ENCODE assay signal across 10 cellular contexts in the genomic region with DNA sequence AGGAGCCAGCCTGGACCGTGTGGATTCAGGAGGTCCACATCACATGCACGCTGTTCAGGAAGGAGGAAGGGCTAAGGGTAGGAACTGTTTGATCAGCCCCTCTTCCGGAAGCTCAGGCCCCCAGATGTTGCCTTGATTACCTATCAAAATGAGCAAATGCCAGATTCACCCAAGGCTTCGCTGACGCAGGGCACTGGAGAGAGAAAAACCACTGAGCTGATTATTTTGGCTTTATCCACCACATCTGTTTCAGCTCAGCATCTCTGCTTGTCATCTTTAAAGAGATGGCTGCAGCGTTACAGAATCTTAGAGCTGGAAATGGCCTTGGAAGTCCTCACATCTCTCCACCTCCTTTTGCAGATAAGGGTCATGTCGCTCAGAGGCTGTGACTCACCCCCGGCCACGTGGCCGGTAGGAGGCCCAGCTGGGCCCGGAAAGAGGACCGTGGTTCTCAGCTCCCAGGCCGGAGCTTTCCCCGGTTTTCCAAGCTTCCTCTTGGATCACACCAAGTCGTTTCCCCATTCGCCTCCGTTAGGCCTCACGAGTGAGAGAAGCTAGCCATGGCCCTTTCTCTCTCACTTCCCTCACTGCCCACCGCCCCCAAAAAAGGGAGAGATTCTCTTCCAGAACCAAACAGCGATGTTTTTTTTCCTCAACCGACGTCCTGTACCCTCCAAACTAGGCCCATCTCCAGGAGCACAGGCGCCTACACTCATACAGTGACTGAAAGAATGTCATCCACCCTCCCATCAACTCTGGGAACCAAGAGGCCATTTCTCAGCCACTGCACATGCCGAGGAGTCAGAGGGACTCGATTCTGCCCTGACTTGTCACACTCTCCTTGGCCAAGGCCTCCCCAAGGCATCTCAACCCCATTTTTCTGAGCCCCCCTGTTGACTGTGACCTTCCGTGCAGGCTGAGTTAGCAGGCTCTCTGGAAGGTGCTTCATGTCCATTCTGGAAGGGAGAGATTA. TPM values are rescaled to one million over a fixed set of nuclear protein-coding genes. Genes with fewer than 3 reads are reported as not detected.
DNase-seq lines count a peak whose midpoint lies in the region; ATAC-seq and TF ChIP-seq lines count a peak whose summit lies in the region.
"Had no signal": no experiment of that assay in that cellular context is flagged by ENCODE, and none has a peak within 500 bp of the region (broad histone marks: within the 10 kb centered on the region; RNA-seq: fewer than 3 reads in every experiment).

No MANE protein-coding gene starts in this region.

- WGBS in mammary epithelial cell (ENCODE audit: low coverage, missing lambda C conversion rate) = 89% methylated on average over 24 of the region's 26 CpGs
- WGBS in mesendoderm (ENCODE audit: extremely low coverage, insufficient coverage, low lambda C conversion rate) = no CpG with 5 or more reads among the region's 26 CpGs

- H3K9me3 Mint-ChIP-seq in effector memory CD8-positive, alpha-beta T cell = no peaks in the 10 kb centered on the region
- H3K9me3 Mint-ChIP-seq: CD4-positive, CD25-positive, alpha-beta regulatory T cell had no signal

- no peak overlapping the region for H2AFZ ChIP-seq in mammary epithelial cell (ENCODE audit: low read depth, low read length)

- no peak overlapping the region for H3K4me3 ChIP-seq in mammary epithelial cell (replicated peaks in 1 of 3; ENCODE audit: insufficient read depth in 1 of 3, low read depth in 2 of 3, low read length in 3 of 3)
- H3K4me3 ChIP-seq in mesendoderm (ENCODE audit: low read length) = no peak overlapping the region
- no peak overlapping the region for H3K4me3 ChIP-seq in vagina
- no peak overlapping the region for H3K4me3 ChIP-seq in effector memory CD4-positive, alpha-beta T cell (ENCODE audit: insufficient read depth, low read depth, low read length, poor library complexity, severe bottlenecking)
- H3K4me3 ChIP-seq: SK-N-MC had no signal

- no peak overlapping the region for H2BK120ac ChIP-seq in mesendoderm (ENCODE audit: low read depth, low read length)

- dilution Hi-C loops in mammary epithelial cell (cut with HindIII; ENCODE audit: low sequenced_read_pairs) = loop anchor here (5.0 kb wide), 1 partner anchor 33 kb away; no protein-coding TSS in a partner anchor

- CTCF ChIA-PET in mammary epithelial cell (lab: Charles Lee; ENCODE audit: low non-redundant PET) = no interaction called here

- TF ChIP-seq POLR2A in vagina (IDR thresholded peaks at IDR 0.05) = no peak

- no peaks in the 10 kb centered on the region for H3K36me3 Mint-ChIP-seq in effector memory CD8-positive, alpha-beta T cell (ENCODE audit: insufficient read depth)
- H3K36me3 Mint-ChIP-seq: CD4-positive, CD25-positive, alpha-beta regulatory T cell had no signal

- no peaks in the 10 kb centered on the region for H3K79me1 ChIP-seq in mesendoderm (ENCODE audit: low read length)

- H3K23ac ChIP-seq in mesendoderm (ENCODE audit: low read length) = no peak overlapping the region

- peak; percentile 83 for ATAC-seq in Right ventricle myocardium inferior
- no peak for ATAC-seq in effector memory CD8-positive, alpha-beta T cell (replicated peaks)

- no peak overlapping the region for H4K5ac ChIP-seq in mesendoderm (ENCODE audit: low read length)

- H3K4me1 Mint-ChIP-seq in effector memory CD8-positive, alpha-beta T cell (ENCODE audit: low read depth in 2 of 2) = peaks cover 7 to 11% of the 10 kb centered on the region in 2 donors

- no peak overlapping the region for H2BK5ac ChIP-seq in mesendoderm (ENCODE audit: low read length)

- H3K27ac Mint-ChIP-seq in effector memory CD8-positive, alpha-beta T cell = peak overlapping the region in 1 of 2 donors; percentile 49

- H3K9me3 ChIP-seq in mammary epithelial cell (replicated peaks; ENCODE audit: insufficient read depth, low read length) (no peaks in the 10 kb centered on the region), vagina (no peaks in the 10 kb centered on the region)
- H3K9me3 ChIP-seq in effector memory CD4-positive, alpha-beta T cell (ENCODE audit: control insufficient read depth, low read length) = no peaks in the 10 kb centered on the region

- TF ChIP-seq CTCF in mammary epithelial cell (conservative IDR thresholded peaks at IDR 0.05 in 1 of 2, IDR thresholded peaks at IDR 0.05 in 1 of 2; ENCODE audit: extremely low read depth in 1 of 2, insufficient read depth in 1 of 2, low read depth in 1 of 2, low read length in 2 of 2) (no peak), vagina (IDR thresholded peaks at IDR 0.05) (no peak)

- H3K4me2 ChIP-seq in mammary epithelial cell (ENCODE audit: insufficient read depth, low read depth, low read length) (no peak overlapping the region), mesendoderm (ENCODE audit: low read length) (no peak overlapping the region)

- no TSS peak for BruUV-seq in mammary epithelial cell (replicated peaks; lab: Mats Ljungman, UMichigan)

- H3K9ac ChIP-seq in mammary epithelial cell (ENCODE audit: insufficient read depth, low read length) = no peak overlapping the region
- no peak overlapping the region for H3K9ac ChIP-seq in mesendoderm (ENCODE audit: low read length)

- H3K27ac ChIP-seq in mammary epithelial cell (ENCODE audit: insufficient read depth, low read depth, low read length) (peak overlapping the region; percentile 96), mesendoderm (ENCODE audit: low read depth, low read length) (no peak overlapping the region), vagina (peak overlapping the region; percentile 82)
- H3K27ac ChIP-seq in effector memory CD4-positive, alpha-beta T cell (ENCODE audit: insufficient read depth, low read length, poor library complexity, severe bottlenecking) = no peak overlapping the region
- H3K27ac ChIP-seq: SK-N-MC had no signal

- H4K8ac ChIP-seq in mesendoderm (ENCODE audit: low read depth, low read length) = no peak overlapping the region

- no peak overlapping the region for H3K18ac ChIP-seq in mesendoderm (ENCODE audit: low read length)

- H2BK15ac ChIP-seq in mesendoderm (replicated peaks; ENCODE audit: low read depth) = no peak overlapping the region

- H3K56ac ChIP-seq in mesendoderm (ENCODE audit: low read length) = peak overlapping the region; percentile 54

- no peaks in the 10 kb centered on the region for H3K79me2 ChIP-seq in mammary epithelial cell (ENCODE audit: insufficient read depth, low read length)
- no peaks in the 10 kb centered on the region for H3K79me2 ChIP-seq in mesendoderm (ENCODE audit: control insufficient read depth, insufficient read depth, low read length)

- H2AK5ac ChIP-seq in mesendoderm (ENCODE audit: low read length) = no peak overlapping the region

- no peak overlapping the region for H3K4me3 Mint-ChIP-seq in effector memory CD8-positive, alpha-beta T cell
- H3K4me3 Mint-ChIP-seq: CD4-positive, CD25-positive, alpha-beta regulatory T cell had no signal

- no peak overlapping the region for H3K4ac ChIP-seq in mesendoderm (ENCODE audit: low read depth, low read length)

- intact Hi-C loops in Right ventricle myocardium inferior (cut with DNase I) = loop anchor here (5.0 kb wide), 1 partner anchor 43 kb away; no protein-coding TSS in a partner anchor
- intact Hi-C loops in cardiac septum (cut with DNase I) = loop anchor here (5.0 kb wide), 1 partner anchor 43 kb away; no protein-coding TSS in a partner anchor
- intact Hi-C loops in mammary epithelial cell (cut with micrococcal nuclease) = no loop called here
- intact Hi-C loops in vagina (cut with DNase I) = no loop called here

- DNase-seq in Right ventricle myocardium inferior (ENCODE audit: missing footprints) = peak; percentile 84
- no peak for DNase-seq in cardiac septum (ENCODE audit: low spot score)
- DNase-seq in mammary epithelial cell = no peak
- DNase-seq in mesendoderm = peak; percentile 53
- DNase-seq in vagina (ENCODE audit: extremely low spot score in 2 of 2) = peak in 1 of 2 donors; percentile 94
- no peak for DNase-seq in effector memory CD4-positive, alpha-beta T cell
- no peak for DNase-seq in effector memory CD8-positive, alpha-beta T cell
- DNase-seq in NCI-H748 (lab: John Stamatoyannopoulos, UW; ENCODE audit: unreplicated experiment) = no peak
- DNase-seq: CD4-positive, CD25-positive, alpha-beta regulatory T cell had no signal

- in situ Hi-C loops in mammary epithelial cell (cut with MboI; ENCODE audit: low sequenced_read_pairs in 2 of 2) = no loop called here

- H3K27me3 ChIP-seq in mammary epithelial cell (ENCODE audit: insufficient read depth, low read length) = no peaks in the 10 kb centered on the region
- no peaks in the 10 kb centered on the region for H3K27me3 ChIP-seq in mesendoderm (ENCODE audit: insufficient read depth, low read length, poor library complexity)
- no peaks in the 10 kb centered on the region for H3K27me3 ChIP-seq in vagina
- no peaks in the 10 kb centered on the region for H3K27me3 ChIP-seq in effector memory CD4-positive, alpha-beta T cell (replicated peaks; ENCODE audit: control insufficient read depth, insufficient read depth, low read length, poor library complexity, severe bottlenecking)

- no peaks in the 10 kb centered on the region for H3K36me3 ChIP-seq in mammary epithelial cell (ENCODE audit: insufficient read depth, low read length)
- H3K36me3 ChIP-seq in mesendoderm (ENCODE audit: control insufficient read depth, insufficient read depth, low read length) = no peaks in the 10 kb centered on the region
- no peaks in the 10 kb centered on the region for H3K36me3 ChIP-seq in vagina
- no peaks in the 10 kb centered on the region for H3K36me3 ChIP-seq in effector memory CD4-positive, alpha-beta T cell (ENCODE audit: control insufficient read depth, insufficient read depth, low read length)

- H4K20me1 ChIP-seq in mammary epithelial cell (ENCODE audit: insufficient read depth, low read length) = no peaks in the 10 kb centered on the region

- no peaks in the 10 kb centered on the region for H3K27me3 Mint-ChIP-seq in effector memory CD8-positive, alpha-beta T cell

- H3K4me1 ChIP-seq in mammary epithelial cell (ENCODE audit: insufficient read depth, low read length) = peaks cover 84% of the 10 kb centered on the region
- no peaks in the 10 kb centered on the region for H3K4me1 ChIP-seq in mesendoderm (ENCODE audit: control insufficient read depth, low read depth, low read length)
- H3K4me1 ChIP-seq in vagina = peaks cover 82% of the 10 kb centered on the region
- no peaks in the 10 kb centered on the region for H3K4me1 ChIP-seq in effector memory CD4-positive, alpha-beta T cell (ENCODE audit: control insufficient read depth, insufficient read depth, low read length, poor library complexity, severe bottlenecking)

RNA-seq across cellular contexts. Expression of a gene that starts 37.6 kb away (rescaled TPM):
- total RNA-seq in Right ventricle myocardium inferior = 0.27 TPM
- total RNA-seq in cardiac septum = 0.78 TPM
- 10 to 100 TPM; 31.2 to 35.8 TPM for total RNA-seq in mammary epithelial cell
- polyA plus RNA-seq in mammary epithelial cell = 7.8 TPM
- 12.0 TPM for polyA minus RNA-seq in mammary epithelial cell
- polyA plus RNA-seq in mesendoderm (2013, experiment 1 of 2) = 1.0 TPM
- 0.84 TPM for polyA plus RNA-seq in mesendoderm (2013, experiment 2 of 2)
- 0.49 TPM for total RNA-seq in vagina
- polyA plus RNA-seq: CD4-positive, CD25-positive, alpha-beta regulatory T cell had no signal

RNA-seq across cellular contexts. Expression of a gene that starts 57.7 kb away (rescaled TPM):
- total RNA-seq in Right ventricle myocardium inferior = 0.19 TPM
- 0.32 TPM for total RNA-seq in cardiac septum
- total RNA-seq in mammary epithelial cell = not detected
- polyA plus RNA-seq in mammary epithelial cell = not detected
- not detected for polyA minus RNA-seq in mammary epithelial cell
- polyA plus RNA-seq in mesendoderm (2013, experiment 1 of 2) = not detected
- not detected for polyA plus RNA-seq in mesendoderm (2013, experiment 2 of 2)
- total RNA-seq in vagina = not detected

Comparison
In these comparisons a context has a peak if more than half of its experiments do, and no peak if none do; other contexts are left out.
1. DNase-seq: peak in Right ventricle myocardium inferior (single experiment) and mesendoderm (single experiment); none in cardiac septum (single experiment), mammary epithelial cell (single experiment), effector memory CD4-positive, alpha-beta T cell (0 of 3), effector memory CD8-positive, alpha-beta T cell (0 of 3) and NCI-H748 (single experiment).
2. H3K27ac ChIP-seq: peak in mammary epithelial cell (single experiment) and vagina (single experiment); none in mesendoderm (single experiment) and effector memory CD4-positive, alpha-beta T cell (single experiment).
3. RNA of a gene that starts 37.6 kb away (total RNA-seq): 31.2 to 35.8 TPM in mammary epithelial cell; 0.78 TPM in cardiac septum (single experiment), 0.49 TPM in vagina (single experiment) and 0.27 TPM in Right ventricle myocardium inferior (single experiment); every median in the first group is over 10 times any median in the second.
4. intact Hi-C loops: an anchor here in Right ventricle myocardium inferior (5.0 kb wide) and cardiac septum (5.0 kb wide); none called in mammary epithelial cell and vagina.